ENCODE assay signal across 24 cellular contexts in the genomic region with DNA sequence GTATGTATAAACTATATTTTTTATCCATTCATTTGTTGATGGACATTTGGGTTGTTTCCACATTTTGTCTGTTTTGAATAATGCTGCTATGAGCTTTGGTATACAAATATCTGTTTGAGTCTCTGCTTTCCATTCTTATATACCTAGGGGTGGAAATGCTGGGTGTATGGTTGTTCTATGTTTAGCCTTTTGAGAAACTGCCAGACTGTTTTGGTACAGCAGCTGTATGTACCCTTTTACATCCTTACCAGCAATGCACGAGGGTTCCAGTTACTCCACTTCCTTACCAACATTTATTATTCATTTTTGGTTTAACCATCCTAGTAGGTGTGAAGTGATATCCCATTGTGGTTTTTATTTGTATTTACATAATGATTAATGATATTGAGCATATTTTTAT. TPM values are rescaled to one million over a fixed set of nuclear protein-coding genes. Genes with fewer than 3 reads are reported as not detected.
"Had no signal": no experiment of that assay in that cellular context is flagged by ENCODE, and none has a peak within 500 bp of the region (broad histone marks: within the 10 kb centered on the region; RNA-seq: fewer than 3 reads in every experiment).

No MANE protein-coding gene starts in this region.

- H3K36me3 ChIP-seq: gastrocnemius medialis, neural progenitor cell, prostate gland, spleen, tibial artery had no signal

- H3K4me1 Mint-ChIP-seq: naive thymus-derived CD4-positive, alpha-beta T cell; neural progenitor cell; stimulated activated memory B cell treated with anti-CD40 and anti-IgM and Interleukin-4, amounts not matched to agents 10 μg/mL and 1 μg/mL and 100 μg/mL, for 72 hours had no signal

- DNase-seq: dorsolateral prefrontal cortex; effector CD4-positive, alpha-beta T cell; gastrocnemius medialis; head of caudate nucleus; kidney; mesendoderm; midbrain; naive thymus-derived CD4-positive, alpha-beta T cell; right cardiac atrium; spleen; stimulated activated CD4-positive, alpha-beta T cell treated with anti-CD3 and anti-CD28 coated beads, Interleukin-4, amount 100 ng/mL, for 4 hours; stimulated activated naive CD8-positive, alpha-beta T cell treated with anti-CD3 and anti-CD28 coated beads, Interleukin-15, Interleukin-2, amounts not matched to agents 100 U/mL and 50 U/mL, for 24 hours; substantia nigra; testis; tibial artery had no signal

- FAIRE-seq: colon, kidney had no signal

- H3K4me3 ChIP-seq: dorsolateral prefrontal cortex, gastrocnemius medialis, hepatocyte, neural progenitor cell, prostate gland, skin epidermis, spleen, testis, tibial artery had no signal

- H3K79me2 ChIP-seq: parathyroid adenoma had no signal

- H3K9ac ChIP-seq: neural progenitor cell, parathyroid adenoma had no signal

- H3K27me3 Mint-ChIP-seq: naive thymus-derived CD4-positive, alpha-beta T cell; type B pancreatic cell had no signal

- H3K27ac ChIP-seq: dorsolateral prefrontal cortex, gastrocnemius medialis, hepatocyte, neural progenitor cell, parathyroid adenoma, prostate gland, skin epidermis, spleen, testis, tibial artery had no signal

- H2AFZ ChIP-seq: hepatocyte, neural progenitor cell, parathyroid adenoma had no signal

- H3K27me3 ChIP-seq: dorsolateral prefrontal cortex, gastrocnemius medialis, hepatocyte, neural progenitor cell, spleen, testis, tibial artery had no signal

- H3K9me3 Mint-ChIP-seq: nephron; stimulated activated memory B cell treated with anti-CD40 and anti-IgM and Interleukin-4, amounts not matched to agents 10 μg/mL and 1 μg/mL and 100 μg/mL, for 72 hours; type B pancreatic cell had no signal

- H3K36me3 Mint-ChIP-seq: naive thymus-derived CD4-positive, alpha-beta T cell; stimulated activated memory B cell treated with anti-CD40 and anti-IgM and Interleukin-4, amounts not matched to agents 10 μg/mL and 1 μg/mL and 100 μg/mL, for 72 hours; type B pancreatic cell had no signal

- H3K4me1 ChIP-seq: gastrocnemius medialis, neural progenitor cell, parathyroid adenoma, prostate gland, spleen, testis had no signal

- H3K27ac Mint-ChIP-seq: naive thymus-derived CD4-positive, alpha-beta T cell; nephron; neural progenitor cell; stimulated activated memory B cell treated with anti-CD40 and anti-IgM and Interleukin-4, amounts not matched to agents 10 μg/mL and 1 μg/mL and 100 μg/mL, for 72 hours; type B pancreatic cell had no signal

- H3K4me3 Mint-ChIP-seq: naive thymus-derived CD4-positive, alpha-beta T cell; nephron; neural progenitor cell; stimulated activated memory B cell treated with anti-CD40 and anti-IgM and Interleukin-4, amounts not matched to agents 10 μg/mL and 1 μg/mL and 100 μg/mL, for 72 hours; type B pancreatic cell had no signal

- H3K9me3 ChIP-seq: gastrocnemius medialis, prostate gland, spleen, testis, tibial artery had no signal

- H3K4me2 ChIP-seq: hepatocyte, neural progenitor cell had no signal

RNA-seq across cellular contexts. Expression of a gene that starts 13.9 kb away (rescaled TPM):
- polyA plus RNA-seq: naive thymus-derived CD4-positive, alpha-beta T cell had no signal
